Comparison of ENCODE assay signal across 8 cellular contexts in the genomic region with DNA sequence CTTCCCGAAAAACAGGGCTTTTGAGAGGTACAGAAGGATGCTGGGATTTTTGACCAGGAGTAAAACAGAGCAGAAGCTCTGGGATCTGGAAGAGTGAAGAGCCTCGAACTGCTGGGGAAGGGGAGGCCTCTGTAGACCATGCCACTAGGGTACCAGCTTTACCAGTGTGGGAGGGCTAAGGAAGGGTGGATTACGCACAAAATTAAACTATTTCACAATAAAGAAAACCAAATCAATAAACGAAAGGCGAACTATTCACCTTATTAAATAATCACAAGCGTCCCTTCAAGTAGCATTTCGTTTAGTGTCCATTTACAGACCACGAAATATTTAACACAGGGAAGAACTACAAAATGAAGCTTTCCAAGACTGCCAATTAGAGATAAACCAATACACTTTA. TPM values are rescaled to one million over a fixed set of nuclear protein-coding genes. Genes with fewer than 3 reads are reported as not detected.
DNase-seq lines count a peak whose midpoint lies in the region; ATAC-seq and TF ChIP-seq lines count a peak whose summit lies in the region.

No MANE protein-coding gene starts in this region.

- peak overlapping the region; percentile 96 for H3K27ac Mint-ChIP-seq in activated CD4-positive, alpha-beta T cell treated with anti-CD3 and anti-CD28 coated beads, Interleukin-2, amount 10 ng/mL, durations not matched to agents 7 days and 5 days

- TF ChIP-seq CTCF in adrenal gland (IDR thresholded peaks at IDR 0.05) = no peak
- TF ChIP-seq CTCF in left lung (IDR thresholded peaks at IDR 0.05) = no peak
- no peak for TF ChIP-seq CTCF in thoracic aorta (IDR thresholded peaks at IDR 0.05)

- DNase-seq in activated CD4-positive, alpha-beta T cell treated with anti-CD3 and anti-CD28 coated beads, Interleukin-2, amount 10 ng/mL, durations not matched to agents 7 days and 5 days = no peak
- no peak for DNase-seq in activated CD4-positive, alpha-beta T cell treated with anti-CD3 and anti-CD28 coated beads for 1 hour
- DNase-seq in adrenal gland = no peak
- no peak for DNase-seq in left lung
- no peak for DNase-seq in thoracic aorta (ENCODE audit: low spot score)
- no peak for DNase-seq in left lobe of liver (ENCODE audit: low spot score)
- DNase-seq in retina = no peak
- no peak for DNase-seq in UCSD-AML1 (lab: John Stamatoyannopoulos, UW; ENCODE audit: unreplicated experiment)

- peak overlapping the region in 3 of 4 donors; percentile 68 to 85 (median 77) for H3K4me3 ChIP-seq in adrenal gland
- H3K4me3 ChIP-seq in left lung = peak overlapping the region; percentile 80 to 86
- peak overlapping the region; percentile 91 for H3K4me3 ChIP-seq in thoracic aorta

- no peak for ATAC-seq in left lung
- no peak for ATAC-seq in thoracic aorta (ENCODE audit: insufficient number of reproducible peaks, low FRiP score, low read depth)
- no peak for ATAC-seq in left lobe of liver

- H3K9me3 Mint-ChIP-seq in activated CD4-positive, alpha-beta T cell treated with anti-CD3 and anti-CD28 coated beads, Interleukin-2, amount 10 ng/mL, durations not matched to agents 7 days and 5 days = no peaks in the 10 kb centered on the region

- intact Hi-C loops in adrenal gland (cut with DNase I) = no loop called here
- intact Hi-C loops in left lung (cut with DNase I) = no loop called here

- no peak for TF ChIP-seq POLR2A in adrenal gland (IDR thresholded peaks at IDR 0.05)

- H3K27me3 ChIP-seq in adrenal gland = no peaks in the 10 kb centered on the region
- H3K27me3 ChIP-seq in left lung = no peaks in the 10 kb centered on the region
- H3K27me3 ChIP-seq in thoracic aorta (replicated peaks; ENCODE audit: insufficient read depth) = no peaks in the 10 kb centered on the region

- peaks cover 27% of the 10 kb centered on the region for H3K4me1 Mint-ChIP-seq in activated CD4-positive, alpha-beta T cell treated with anti-CD3 and anti-CD28 coated beads, Interleukin-2, amount 10 ng/mL, durations not matched to agents 7 days and 5 days

- no peaks in the 10 kb centered on the region for H3K27me3 Mint-ChIP-seq in activated CD4-positive, alpha-beta T cell treated with anti-CD3 and anti-CD28 coated beads, Interleukin-2, amount 10 ng/mL, durations not matched to agents 7 days and 5 days

- POLR2A ChIA-PET in activated CD4-positive, alpha-beta T cell treated with anti-CD3 and anti-CD28 coated beads, Interleukin-2, amount 10 ng/mL, durations not matched to agents 7 days and 5 days (lab: Charles Lee) = interaction anchor here (0.7 kb wide), 1 partner anchor 169 kb away, joined by 4 read pairs; no protein-coding TSS in a partner anchor

- H3K9me3 ChIP-seq in adrenal gland (replicated peaks in 1 of 3) (no peaks in the 10 kb centered on the region), left lung (no peaks in the 10 kb centered on the region), thoracic aorta (no peaks in the 10 kb centered on the region)

- H3K36me3 ChIP-seq in adrenal gland (replicated peaks in 1 of 2) (peaks cover 0 to 11% of the 10 kb centered on the region in 2 donors), left lung (peaks cover 0 to 28% of the 10 kb centered on the region in 2 donors), thoracic aorta (no peaks in the 10 kb centered on the region)

- peak overlapping the region; percentile 92 to 97 (median 95) for H3K27ac ChIP-seq in adrenal gland
- peak overlapping the region; percentile 93 to 96 for H3K27ac ChIP-seq in left lung
- peak overlapping the region; percentile 88 to 97 for H3K27ac ChIP-seq in thoracic aorta

- peak overlapping the region; percentile 88 for H3K4me3 Mint-ChIP-seq in activated CD4-positive, alpha-beta T cell treated with anti-CD3 and anti-CD28 coated beads, Interleukin-2, amount 10 ng/mL, durations not matched to agents 7 days and 5 days

- H3K36me3 Mint-ChIP-seq in activated CD4-positive, alpha-beta T cell treated with anti-CD3 and anti-CD28 coated beads, Interleukin-2, amount 10 ng/mL, durations not matched to agents 7 days and 5 days (ENCODE audit: low read depth) = peaks cover 16% of the 10 kb centered on the region

- 30 to 35% (median 31%) methylated on average over 8 of the region's 8 CpGs for WGBS in adrenal gland, 4 donors

- H3K4me1 ChIP-seq in adrenal gland (replicated peaks in 1 of 2) = peaks cover 0 to 13% of the 10 kb centered on the region in 2 donors
- peaks cover 4 to 25% of the 10 kb centered on the region in 2 donors for H3K4me1 ChIP-seq in left lung
- peaks cover 3 to 17% of the 10 kb centered on the region in 2 donors for H3K4me1 ChIP-seq in thoracic aorta (ENCODE audit: control insufficient read depth in 1 of 2, low read depth in 2 of 2)

- CTCF ChIA-PET in activated CD4-positive, alpha-beta T cell treated with anti-CD3 and anti-CD28 coated beads, Interleukin-2, amount 10 ng/mL, durations not matched to agents 7 days and 5 days (lab: Charles Lee) = no interaction called here

RNA-seq across cellular contexts. Expression of a gene that starts 0.7 kb away (rescaled TPM):
- total RNA-seq in activated CD4-positive, alpha-beta T cell treated with anti-CD3 and anti-CD28 coated beads, Interleukin-2, amount 10 ng/mL, durations not matched to agents 7 days and 5 days = 10 to 100 TPM; 51.0 to 54.0 TPM
- total RNA-seq in adrenal gland (10 to 100 TPM; 21.2 to 67.4 (median 54.9) TPM), left lung (10 to 100 TPM; 50.5 to 55.4 TPM), thoracic aorta (10 to 100 TPM; 46.4 to 49.6 TPM), left lobe of liver (27.7 TPM)
- 100 to 1,000 TPM in 2 of 3 donors, 10 to 100 TPM in 1; 60.2 to 108 (median 103) TPM for polyA plus RNA-seq in adrenal gland

RNA-seq across cellular contexts. Expression of a gene that starts 18.6 kb away (rescaled TPM):
- total RNA-seq in activated CD4-positive, alpha-beta T cell treated with anti-CD3 and anti-CD28 coated beads, Interleukin-2, amount 10 ng/mL, durations not matched to agents 7 days and 5 days = 10 to 100 TPM; 73.3 to 74.1 TPM
- 10 to 100 TPM; 14.5 to 39.6 (median 29.9) TPM for total RNA-seq in adrenal gland
- 100 to 1,000 TPM in 1 of 3 donors, 10 to 100 TPM in 2; 87.0 to 119 (median 95.8) TPM for polyA plus RNA-seq in adrenal gland
- 10 to 100 TPM; 31.8 to 33.9 TPM for total RNA-seq in left lung
- total RNA-seq in thoracic aorta = 10 to 100 TPM in 1 of 2 donors, 1 to 10 TPM in 1; 9.5 to 21.8 TPM
- total RNA-seq in left lobe of liver = 15.3 TPM

RNA-seq across cellular contexts. Expression of a gene that starts 23.1 kb away (rescaled TPM):
- total RNA-seq in activated CD4-positive, alpha-beta T cell treated with anti-CD3 and anti-CD28 coated beads, Interleukin-2, amount 10 ng/mL, durations not matched to agents 7 days and 5 days = 10 to 100 TPM; 12.2 to 13.0 TPM
- total RNA-seq in adrenal gland (10 to 100 TPM; 35.6 to 61.3 (median 43.1) TPM), left lung (10 to 100 TPM; 19.1 to 31.4 TPM), thoracic aorta (10 to 100 TPM in 1 of 2 donors, 1 to 10 TPM in 1; 6.6 to 20.4 TPM), left lobe of liver (96.0 TPM)
- polyA plus RNA-seq in adrenal gland = 10 to 100 TPM in 2 of 3 donors, 1 to 10 TPM in 1; 7.8 to 79.5 (median 10.3) TPM
